In the genomic region with DNA sequence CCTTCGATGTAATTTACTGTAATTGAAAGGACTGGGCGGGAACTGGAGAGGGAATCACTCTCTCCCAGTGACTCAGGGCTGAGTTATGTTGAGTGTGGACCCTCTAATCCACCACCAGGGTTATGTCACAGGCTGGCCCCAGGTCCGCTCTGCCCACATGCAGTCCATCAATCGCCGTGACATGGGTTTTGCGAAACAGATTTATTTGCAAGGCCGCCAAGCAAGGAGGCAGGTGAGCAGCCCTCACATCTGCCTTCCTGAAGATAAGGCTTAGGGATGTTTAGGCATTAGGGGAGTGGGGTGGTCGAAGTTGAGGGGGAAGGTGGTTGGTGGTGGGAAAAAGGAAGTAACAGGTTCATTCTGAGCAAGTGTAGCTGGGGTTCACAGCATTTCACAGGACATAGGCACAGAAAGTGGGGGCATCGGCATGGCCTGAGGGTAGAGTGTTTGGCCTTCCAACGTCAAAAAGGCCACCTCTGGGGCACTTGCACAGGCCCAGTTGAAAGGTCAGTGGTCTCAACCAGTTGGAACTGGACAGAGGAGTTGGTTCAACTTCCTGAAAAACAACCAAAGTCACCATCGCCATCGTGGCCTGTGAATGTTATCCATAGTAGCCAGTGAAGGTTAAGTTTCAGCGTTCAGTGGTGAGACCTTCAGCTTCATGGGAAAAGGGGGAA, we compare ENCODE assay signal across 17 cellular contexts.
A peak's percentile ranks its signal among the peaks of the same experiment; 100 is the strongest.
DNase-seq lines count a peak whose midpoint lies in the region; ATAC-seq, FAIRE-seq and TF ChIP-seq lines count a peak whose summit lies in the region.
"Had no signal": no experiment of that assay in that cellular context is flagged by ENCODE, and none has a peak within 500 bp of the region (broad histone marks: within the 10 kb centered on the region; RNA-seq: fewer than 3 reads in every experiment).

No MANE protein-coding gene starts in this region.

- TF ChIP-seq POLR2A in HepG2 (IDR thresholded peaks at IDR 0.05; ENCODE audit: insufficient read depth in 1 of 2, low read depth in 2 of 2, low read length in 2 of 2) (no peak), right lobe of liver (IDR thresholded peaks at IDR 0.05) (no peak)

- H3K36me3 Mint-ChIP-seq in astrocyte (ENCODE audit: low read depth, unreplicated experiment) = peaks cover 1% of the 10 kb centered on the region
- no peaks in the 10 kb centered on the region for H3K36me3 Mint-ChIP-seq in activated naive CD4-positive, alpha-beta T cell treated with anti-CD3 and anti-CD28 coated beads, Interleukin-2, amount 10 ng/mL, durations not matched to agents 7 days and 5 days
- H3K36me3 Mint-ChIP-seq: CD14-positive monocyte; CD4-positive, alpha-beta memory T cell had no signal

- H3K9me3 ChIP-seq in HepG2 (ENCODE audit: low read length) (peaks cover 12% of the 10 kb centered on the region; the same call in 1 of the 2 replicates), right lobe of liver (no peaks in the 10 kb centered on the region), astrocyte (ENCODE audit: insufficient read depth, low read depth, low read length) (peaks cover 22% of the 10 kb centered on the region), mucosa of descending colon (no peaks in the 10 kb centered on the region)

- peak overlapping the region; percentile 68 for H2AFZ ChIP-seq in HepG2 (ENCODE audit: low read length)
- H2AFZ ChIP-seq in astrocyte (ENCODE audit: low read depth, low read length) = no peak overlapping the region

- FAIRE-seq in HepG2 (lab: Jason Lieb, UNC) = no peak
- FAIRE-seq in astrocyte (lab: Jason Lieb, UNC) = no peak
- FAIRE-seq: A549, H1 had no signal

- H4K20me1 ChIP-seq in HepG2 (ENCODE audit: insufficient read depth, low read length) (no peaks in the 10 kb centered on the region), astrocyte (ENCODE audit: insufficient read depth, low read length) (no peaks in the 10 kb centered on the region)

- peaks cover 5% of the 10 kb centered on the region for H3K4me1 Mint-ChIP-seq in astrocyte (ENCODE audit: low read depth, unreplicated experiment)
- no peaks in the 10 kb centered on the region for H3K4me1 Mint-ChIP-seq in activated naive CD4-positive, alpha-beta T cell treated with anti-CD3 and anti-CD28 coated beads, Interleukin-2, amount 10 ng/mL, durations not matched to agents 7 days and 5 days
- H3K4me1 Mint-ChIP-seq: CD14-positive monocyte, H9 had no signal

- CTCF ChIA-PET in HepG2 (lab: Yijun Ruan, JAX; ENCODE audit: low intra/inter-chr PET ratio, low total read pairs) = no interaction called here
- CTCF ChIA-PET in activated naive CD4-positive, alpha-beta T cell treated with anti-CD3 and anti-CD28 coated beads, Interleukin-2, amount 10 ng/mL, durations not matched to agents 7 days and 5 days (lab: Charles Lee) = interaction anchor here (1.6 kb wide), 1 partner anchor 14 kb away, joined by 3 read pairs; no protein-coding TSS in a partner anchor

- H3K4me2 ChIP-seq in HepG2 (ENCODE audit: low read depth, low read length) (peak overlapping the region; percentile 76), astrocyte (ENCODE audit: low read length) (no peak overlapping the region)
- H3K4me2 ChIP-seq: A549 had no signal

- H3K27me3 ChIP-seq in HepG2 (ENCODE audit: control insufficient read depth in 1 of 2, insufficient read depth in 2 of 2, low read length in 2 of 2) (no peaks in the 10 kb centered on the region; a peak in 1 of 5 replicates), right lobe of liver (no peaks in the 10 kb centered on the region), astrocyte (ENCODE audit: insufficient read depth, low read length) (no peaks in the 10 kb centered on the region)

- no peak for TF ChIP-seq RAD21 in HepG2 (CRISPR knock-in tag; IDR thresholded peaks at IDR 0.05)

- H3K4me3 ChIP-seq in HepG2 (replicated peaks in 1 of 3; ENCODE audit: insufficient read depth in 1 of 3, low read depth in 2 of 3, low read length in 3 of 3) (peak overlapping the region in 2 of 3 experiments; percentile 27 to 33; a peak in 4 of 6 replicates), right lobe of liver (no peak overlapping the region), astrocyte (ENCODE audit: insufficient read depth, low read depth, low read length) (no peak overlapping the region), mucosa of descending colon (no peak overlapping the region)
- H3K4me3 ChIP-seq: A549 had no signal

- intact Hi-C loops in HepG2 (cut with micrococcal nuclease; ENCODE audit: unreplicated experiment) = no loop called here
- intact Hi-C loops in right lobe of liver (cut with DNase I) = no loop called here
- intact Hi-C loops in mucosa of descending colon (cut with DNase I, micrococcal nuclease) = no loop called here

- H3K79me2 ChIP-seq in HepG2 (ENCODE audit: insufficient read depth, low read length) (no peaks in the 10 kb centered on the region), astrocyte (ENCODE audit: insufficient read depth, low read length) (no peaks in the 10 kb centered on the region)

- peaks cover 27% of the 10 kb centered on the region for H3K4me1 ChIP-seq in HepG2 (ENCODE audit: insufficient read depth, low read length)
- H3K4me1 ChIP-seq in right lobe of liver = no peaks in the 10 kb centered on the region
- H3K4me1 ChIP-seq in astrocyte (ENCODE audit: insufficient read depth, low read length) = no peaks in the 10 kb centered on the region
- no peaks in the 10 kb centered on the region for H3K4me1 ChIP-seq in mucosa of descending colon (ENCODE audit: low read depth)
- H3K4me1 ChIP-seq: A549 had no signal

- TF ChIP-seq CTCF in HepG2 (CRISPR knock-in tag; IDR thresholded peaks at IDR 0.05) (no peak), right lobe of liver (IDR thresholded peaks at IDR 0.05) (no peak), astrocyte (IDR thresholded peaks at IDR 0.05; ENCODE audit: insufficient read depth, low read depth, low read length) (no peak), mucosa of descending colon (IDR thresholded peaks at IDR 0.05) (no peak)

- peak overlapping the region; percentile 58 for H3K27ac Mint-ChIP-seq in astrocyte (ENCODE audit: unreplicated experiment)
- H3K27ac Mint-ChIP-seq in activated naive CD4-positive, alpha-beta T cell treated with anti-CD3 and anti-CD28 coated beads, Interleukin-2, amount 10 ng/mL, durations not matched to agents 7 days and 5 days = no peak overlapping the region
- H3K27ac Mint-ChIP-seq: CD4-positive, alpha-beta memory T cell had no signal

- H3K9me3 Mint-ChIP-seq in astrocyte (ENCODE audit: unreplicated experiment) = peaks cover 28% of the 10 kb centered on the region
- H3K9me3 Mint-ChIP-seq in activated naive CD4-positive, alpha-beta T cell treated with anti-CD3 and anti-CD28 coated beads, Interleukin-2, amount 10 ng/mL, durations not matched to agents 7 days and 5 days = no peaks in the 10 kb centered on the region

- H3K9ac ChIP-seq in HepG2 (ENCODE audit: insufficient read depth, low read depth, low read length) = no peak overlapping the region
- H3K9ac ChIP-seq in astrocyte (ENCODE audit: low read length) = no peak overlapping the region

- H3K36me3 ChIP-seq in HepG2 (replicated peaks in 1 of 2; ENCODE audit: control insufficient read depth in 1 of 2, insufficient read depth in 2 of 2, low read length in 2 of 2) = no peaks in the 10 kb centered on the region
- H3K36me3 ChIP-seq in right lobe of liver = no peaks in the 10 kb centered on the region
- no peaks in the 10 kb centered on the region for H3K36me3 ChIP-seq in astrocyte (ENCODE audit: insufficient read depth, low read length)
- no peaks in the 10 kb centered on the region for H3K36me3 ChIP-seq in mucosa of descending colon (ENCODE audit: low read depth)

- H3K27me3 Mint-ChIP-seq in astrocyte (ENCODE audit: low read depth, unreplicated experiment) = peaks cover 15% of the 10 kb centered on the region
- H3K27me3 Mint-ChIP-seq in activated naive CD4-positive, alpha-beta T cell treated with anti-CD3 and anti-CD28 coated beads, Interleukin-2, amount 10 ng/mL, durations not matched to agents 7 days and 5 days = peaks cover 36% of the 10 kb centered on the region

- DNase-seq in HepG2 (ENCODE audit: low spot score) (peak; percentile 41), right lobe of liver (no peak), LoVo (ENCODE audit: low spot score) (peak; percentile 12), astrocyte (ENCODE audit: low read depth) (no peak), mucosa of descending colon (no peak), NCI-H1694 treated with DMSO at 0.1 percent for 48 hours (lab: John Stamatoyannopoulos, UW) (no peak), substantia nigra (lab: John Stamatoyannopoulos, UW) (no peak)
- no peak for DNase-seq in activated naive CD4-positive, alpha-beta T cell treated with anti-CD3 and anti-CD28 coated beads, Interleukin-2, amount 10 ng/mL, durations not matched to agents 7 days and 5 days
- DNase-seq: AML-193; CD4-positive, alpha-beta memory T cell; DMS79 treated with DMSO at 0.1 percent for 48 hours; GF-D8; H9 had no signal

- 0 out of 4 replicates have a peak, but pooled peaks of 1 of the 2 experiments have one; percentile 17 for TF ChIP-seq EP300 in HepG2 (IDR thresholded peaks at IDR 0.05; ENCODE audit: low read depth in 2 of 2, low read length in 2 of 2)
- TF ChIP-seq EP300 in HepG2 (CRISPR knock-in tag; IDR thresholded peaks at IDR 0.05; ENCODE audit: borderline replicate concordance) = no peak

- peak; percentile 85 for ATAC-seq in HepG2
- ATAC-seq in right lobe of liver = no peak
- ATAC-seq in mucosa of descending colon = no peak
- ATAC-seq: A549 had no signal

- H3K27ac ChIP-seq in HepG2 (ENCODE audit: extremely low read length, insufficient read depth, low read length) = no peak overlapping the region
- no peak overlapping the region for H3K27ac ChIP-seq in right lobe of liver
- no peak overlapping the region for H3K27ac ChIP-seq in astrocyte (ENCODE audit: low read depth, low read length)
- H3K27ac ChIP-seq in substantia nigra (ENCODE audit: low read depth, low read length, poor library complexity, severe bottlenecking) = no peak overlapping the region
- H3K27ac ChIP-seq: 22Rv1, A549 had no signal

- in situ Hi-C loops in HepG2 (cut with HindIII; ENCODE audit: extremely low pct_ligation_motif_present, low pct_unique_long_range_greater_than_20kb) = no loop called here

- H3K4me3 Mint-ChIP-seq in astrocyte (ENCODE audit: unreplicated experiment) = no peak overlapping the region
- H3K4me3 Mint-ChIP-seq in activated naive CD4-positive, alpha-beta T cell treated with anti-CD3 and anti-CD28 coated beads, Interleukin-2, amount 10 ng/mL, durations not matched to agents 7 days and 5 days = no peak overlapping the region
- H3K4me3 Mint-ChIP-seq: CD14-positive monocyte; CD4-positive, alpha-beta memory T cell; H9 had no signal

- POLR2A ChIA-PET in HepG2 (lab: Yijun Ruan, JAX) = no interaction called here

- no TSS peak for BruUV-seq in HepG2 (replicated peaks; lab: Mats Ljungman, UMichigan)

- WGBS in HepG2 (ENCODE audit: low lambda C conversion rate) = 40% methylated on average over 13 of the region's 13 CpGs
- 72% methylated on average over 11 of the region's 13 CpGs for WGBS in right lobe of liver (ENCODE audit: insufficient coverage, low coverage, low lambda C conversion rate, missing lambda C conversion rate)

TF ChIP-seq in HepG2, 621 proteins besides CTCF, POLR2A, EP300 and RAD21 (continues in another document):
- TF ChIP-seq ZBTB38 (CRISPR knock-in tag; IDR thresholded peaks at IDR 0.05) (0 out of 2 replicates have a peak, but pooled peaks have one; percentile 45), ZC3H13 (CRISPR knock-in tag; IDR thresholded peaks at IDR 0.05) (no peak), FOXO1 (CRISPR knock-in tag; IDR thresholded peaks at IDR 0.05) (no peak), ZNF546 (CRISPR knock-in tag; conservative IDR thresholded peaks at IDR 0.05) (0 out of 2 replicates have a peak, but pooled peaks have one; percentile 6)

Comparison
In these comparisons a context has a peak if more than half of its experiments do, and no peak if none do; other contexts are left out.
1. DNase-seq: peak in HepG2 (single experiment) and LoVo (single experiment); none in right lobe of liver (0 of 3), astrocyte (single experiment), mucosa of descending colon (0 of 3), NCI-H1694 treated with DMSO at 0.1 percent for 48 hours (single experiment), substantia nigra (0 of 49) and activated naive CD4-positive, alpha-beta T cell treated with anti-CD3 and anti-CD28 coated beads, Interleukin-2, amount 10 ng/mL, durations not matched to agents 7 days and 5 days (single experiment).
2. H3K4me3 ChIP-seq: peak in HepG2 (2 of 3); none in right lobe of liver (0 of 3), astrocyte (single experiment) and mucosa of descending colon (single experiment).